10 cellular contexts compared by ENCODE assay signal in the genomic region with DNA sequence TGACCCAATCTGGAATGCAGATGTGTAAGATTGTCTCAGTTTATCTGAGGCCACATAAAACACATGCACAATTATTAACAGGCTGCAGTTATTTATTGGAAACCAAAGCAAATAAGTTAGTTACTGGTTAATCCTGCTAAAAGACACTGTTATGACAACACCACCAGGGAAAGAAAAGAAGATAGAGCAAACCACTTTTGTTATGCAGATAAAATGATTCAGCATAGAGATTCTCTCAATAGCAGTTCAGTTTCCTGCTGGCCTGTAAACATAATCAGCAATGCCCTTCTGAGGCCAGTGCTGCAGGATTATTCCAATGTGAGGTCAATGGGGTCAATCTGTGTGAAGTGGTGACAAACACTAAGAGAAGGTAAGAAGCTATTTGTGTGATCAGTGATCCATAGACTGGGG.
DNase-seq lines count a peak whose midpoint lies in the region; ATAC-seq lines count a peak whose summit lies in the region.
"Had no signal": no experiment of that assay in that cellular context is flagged by ENCODE, and none has a peak within 500 bp of the region (broad histone marks: within the 10 kb centered on the region; RNA-seq: fewer than 3 reads in every experiment).

No MANE protein-coding gene starts in this region.

- H3K27me3 ChIP-seq in NT2/D1 (ENCODE audit: insufficient read depth, insufficient read length) (no peaks in the 10 kb centered on the region), iPS DF 6.9 (ENCODE audit: control insufficient read depth, insufficient read depth, low read length) (no peaks in the 10 kb centered on the region), MG63 (no peaks in the 10 kb centered on the region)
- H3K27me3 ChIP-seq: ovary had no signal

- H3K4me3 ChIP-seq in NT2/D1 (ENCODE audit: insufficient read length, low read depth) (no peak overlapping the region), iPS DF 6.9 (ENCODE audit: low read length) (no peak overlapping the region), MG63 (no peak overlapping the region)
- H3K4me3 ChIP-seq: ovary had no signal

- H3K27ac ChIP-seq in iPS DF 6.9 (ENCODE audit: low read length), result no peak overlapping the region
- H3K27ac ChIP-seq: ovary had no signal

- H3K4me1 ChIP-seq in NT2/D1 (ENCODE audit: insufficient read depth, insufficient read length) (no peaks in the 10 kb centered on the region), iPS DF 6.9 (ENCODE audit: control insufficient read depth, insufficient read depth, low read length) (0 out of 2 replicates have a peak, but pooled peaks cover 2% of the 10 kb centered on the region)

- ATAC-seq in GM18502 (IDR thresholded peaks at IDR 0.05; ENCODE audit: poor library complexity, unreplicated experiment), result no peak

- DNase-seq in DMS79 treated with DMSO at 0.1 percent for 48 hours (lab: John Stamatoyannopoulos, UW) (peak; percentile 29), DMS79 (lab: John Stamatoyannopoulos, UW) (no peak), NT2/D1 (ENCODE audit: low read depth, low spot score) (peak; percentile 86), iPS DF 6.9 (ENCODE audit: low read depth, low spot score) (peak; percentile 25), superior temporal gyrus (ENCODE audit: extremely low spot score) (peak; percentile 63), MG63 (no peak)
- DNase-seq in stimulated activated CD4-positive, alpha-beta T cell treated with anti-CD3 and anti-CD28 coated beads, Interleukin-4, amount 100 ng/mL, for 1 hour, result no peak
- DNase-seq: NCI-H1694, ovary had no signal

- no peak overlapping the region for H3K9ac ChIP-seq in NT2/D1 (ENCODE audit: insufficient read length, low read depth)

- H3K36me3 ChIP-seq in NT2/D1 (ENCODE audit: insufficient read depth, insufficient read length, low read length), result no peaks in the 10 kb centered on the region
- H3K36me3 ChIP-seq in iPS DF 6.9 (ENCODE audit: control insufficient read depth, insufficient read depth, low read length), result no peaks in the 10 kb centered on the region
- H3K36me3 ChIP-seq in MG63, result no peaks in the 10 kb centered on the region
- H3K36me3 ChIP-seq: ovary had no signal

- H3K9me3 ChIP-seq in NT2/D1 (ENCODE audit: insufficient read depth, low read length) (no peaks in the 10 kb centered on the region), iPS DF 6.9 (ENCODE audit: control insufficient read depth, insufficient read depth, low read length) (no peaks in the 10 kb centered on the region), MG63 (no peaks in the 10 kb centered on the region)
- H3K9me3 ChIP-seq: ovary had no signal

Comparison
In these comparisons a context has a peak if more than half of its experiments do, and no peak if none do; other contexts are left out.
1. DNase-seq: peak in DMS79 treated with DMSO at 0.1 percent for 48 hours (single experiment), NT2/D1 (single experiment), iPS DF 6.9 (single experiment) and superior temporal gyrus (single experiment); none in DMS79 (single experiment), stimulated activated CD4-positive, alpha-beta T cell treated with anti-CD3 and anti-CD28 coated beads, Interleukin-4, amount 100 ng/mL, for 1 hour (single experiment) and MG63 (single experiment).